18 cellular contexts compared by ENCODE assay signal in genomic region chr12:8562310-8562709, GRCh38. TPM values are rescaled to one million over a fixed set of nuclear protein-coding genes. Genes with fewer than 3 reads are reported as not detected.
A peak's percentile ranks its signal among the peaks of the same experiment; 100 is the strongest.
DNase-seq lines count a peak whose midpoint lies in the region; ATAC-seq, FAIRE-seq and TF ChIP-seq lines count a peak whose summit lies in the region.
"Had no signal": no experiment of that assay in that cellular context is flagged by ENCODE, and none has a peak within 500 bp of the region (broad histone marks: within the 10 kb centered on the region; RNA-seq: fewer than 3 reads in every experiment).

No MANE protein-coding gene starts in this region.

- intact Hi-C loops in activated T-helper 2 cell treated with anti-CD3 and anti-CD28 coated beads, Interferon-gamma antibody, Interleukin-2, Interleukin-4, amounts not matched to agents 10 μg/mL and 5 μg/mL and 100 μg/mL, durations not matched to agents 14 hours and 24 hours and 36 hours (cut with micrococcal nuclease) = no loop called here
- intact Hi-C loops in naive thymus-derived CD4-positive, alpha-beta T cell (cut with micrococcal nuclease) = no loop called here
- intact Hi-C loops in esophagus squamous epithelium (cut with DNase I) = no loop called here

- no peaks in the 10 kb centered on the region for H3K4me1 ChIP-seq in DND-41 (ENCODE audit: insufficient read depth, low read length)
- no peaks in the 10 kb centered on the region for H3K4me1 ChIP-seq in Loucy (ENCODE audit: insufficient read depth, low read length, poor library complexity, severe bottlenecking)
- no peaks in the 10 kb centered on the region for H3K4me1 ChIP-seq in naive thymus-derived CD4-positive, alpha-beta T cell (ENCODE audit: control insufficient read depth in 2 of 2, insufficient read depth in 2 of 2, low read length in 2 of 2)
- H3K4me1 ChIP-seq in esophagus squamous epithelium = no peaks in the 10 kb centered on the region
- H3K4me1 ChIP-seq: colonic mucosa, SJCRH30 had no signal

- H3K9me3 Mint-ChIP-seq in activated T-helper 2 cell treated with anti-CD3 and anti-CD28 coated beads, Interferon-gamma antibody, Interleukin-2, Interleukin-4, amounts not matched to agents 10 μg/mL and 5 μg/mL and 100 μg/mL, durations not matched to agents 14 hours and 24 hours and 36 hours = peaks cover 4% of the 10 kb centered on the region
- peaks cover 0 to 39% (median 9%) of the 10 kb centered on the region in 11 donors for H3K9me3 Mint-ChIP-seq in naive thymus-derived CD4-positive, alpha-beta T cell

- H3K9me2 ChIP-seq in Loucy (replicated peaks; ENCODE audit: low read depth, low read length) = no peaks in the 10 kb centered on the region

- H3K9me3 ChIP-seq in DND-41 (ENCODE audit: insufficient read depth, low read length, severe bottlenecking) (peaks cover under 1% of the 10 kb centered on the region), Loucy (ENCODE audit: insufficient read depth, low read depth, low read length) (no peaks in the 10 kb centered on the region), esophagus squamous epithelium (no peaks in the 10 kb centered on the region)
- no peaks in the 10 kb centered on the region for H3K9me3 ChIP-seq in naive thymus-derived CD4-positive, alpha-beta T cell (ENCODE audit: control insufficient read depth in 2 of 3, low read length in 3 of 3)
- H3K9me3 ChIP-seq: colonic mucosa, SJCRH30 had no signal

- H3K27me3 ChIP-seq in DND-41 (ENCODE audit: insufficient read depth, low read length, poor library complexity) (peaks cover 4% of the 10 kb centered on the region), Loucy (ENCODE audit: insufficient read depth, low read length, poor library complexity, severe bottlenecking) (no peaks in the 10 kb centered on the region), esophagus squamous epithelium (no peaks in the 10 kb centered on the region)
- peaks cover 0 to 4% of the 10 kb centered on the region in 2 donors for H3K27me3 ChIP-seq in naive thymus-derived CD4-positive, alpha-beta T cell (ENCODE audit: control insufficient read depth in 2 of 2, insufficient read depth in 2 of 2, low read length in 2 of 2)
- H3K27me3 ChIP-seq: colonic mucosa, SJCRH30 had no signal

- TF ChIP-seq POLR2A in esophagus squamous epithelium (IDR thresholded peaks at IDR 0.05) = no peak

- H3K27ac Mint-ChIP-seq in activated T-helper 2 cell treated with anti-CD3 and anti-CD28 coated beads, Interferon-gamma antibody, Interleukin-2, Interleukin-4, amounts not matched to agents 10 μg/mL and 5 μg/mL and 100 μg/mL, durations not matched to agents 14 hours and 24 hours and 36 hours = no peak overlapping the region
- no peak overlapping the region for H3K27ac Mint-ChIP-seq in naive thymus-derived CD4-positive, alpha-beta T cell
- H3K27ac Mint-ChIP-seq: activated naive CD4-positive, alpha-beta T cell treated with anti-CD3 and anti-CD28 coated beads, Interleukin-2, amount 10 ng/mL, durations not matched to agents 7 days and 5 days had no signal

- no peak overlapping the region for H3K27ac ChIP-seq in 22Rv1
- no peak overlapping the region for H3K27ac ChIP-seq in DND-41 (ENCODE audit: low read length)
- H3K27ac ChIP-seq in naive thymus-derived CD4-positive, alpha-beta T cell (ENCODE audit: low read depth, low read length) = no peak overlapping the region
- no peak overlapping the region for H3K27ac ChIP-seq in esophagus squamous epithelium
- H3K27ac ChIP-seq: colonic mucosa, SJCRH30 had no signal

- TF ChIP-seq CTCF in 22Rv1 (IDR thresholded peaks at IDR 0.05) (peak; percentile 73), DND-41 (IDR thresholded peaks at IDR 0.05; ENCODE audit: borderline replicate concordance, extremely low read depth, low read length, poor library complexity, severe bottlenecking) (peak; percentile 48), Loucy (conservative IDR thresholded peaks at IDR 0.05; ENCODE audit: low read length) (peak; percentile 57), epithelial cell of proximal tubule (conservative IDR thresholded peaks at IDR 0.05; ENCODE audit: low read depth, low read length) (peak; percentile 8), esophagus squamous epithelium (IDR thresholded peaks at IDR 0.05) (no peak)

- no peaks in the 10 kb centered on the region for H3K79me2 ChIP-seq in DND-41 (ENCODE audit: insufficient read depth, low read length)
- no peaks in the 10 kb centered on the region for H3K79me2 ChIP-seq in Loucy (ENCODE audit: insufficient read depth, low read length)

- H3K9ac ChIP-seq in DND-41 (ENCODE audit: low read depth, low read length) = no peak overlapping the region
- H3K9ac ChIP-seq in Loucy (ENCODE audit: low read depth, low read length, poor library complexity, severe bottlenecking) = no peak overlapping the region

- H3K36me3 Mint-ChIP-seq in activated T-helper 2 cell treated with anti-CD3 and anti-CD28 coated beads, Interferon-gamma antibody, Interleukin-2, Interleukin-4, amounts not matched to agents 10 μg/mL and 5 μg/mL and 100 μg/mL, durations not matched to agents 14 hours and 24 hours and 36 hours (ENCODE audit: low read depth) = no peaks in the 10 kb centered on the region
- H3K36me3 Mint-ChIP-seq in naive thymus-derived CD4-positive, alpha-beta T cell = peaks cover 0 to 10% (median 0%) of the 10 kb centered on the region in 5 donors
- H3K36me3 Mint-ChIP-seq: activated naive CD4-positive, alpha-beta T cell treated with anti-CD3 and anti-CD28 coated beads, Interleukin-2, amount 10 ng/mL, durations not matched to agents 7 days and 5 days had no signal

- FAIRE-seq in HTR-8/SVneo (lab: Jason Lieb, UNC) = no peak
- FAIRE-seq: endothelial cell of umbilical vein had no signal

- H4K20me1 ChIP-seq in DND-41 (ENCODE audit: insufficient read depth, low read length) (no peaks in the 10 kb centered on the region), Loucy (ENCODE audit: insufficient read depth, low read length, poor library complexity, severe bottlenecking) (no peaks in the 10 kb centered on the region)

- 90 to 94% methylated on average over 6 of the region's 6 CpGs for WGBS in esophagus squamous epithelium, 2 donors

- DNase-seq in DND-41 (no peak), epithelial cell of proximal tubule (ENCODE audit: low read depth) (no peak), HTR-8/SVneo (ENCODE audit: insufficient read length, low spot score) (no peak), esophagus squamous epithelium (lab: John Stamatoyannopoulos, UW) (no peak)
- no peak for DNase-seq in activated T-helper 2 cell treated with anti-CD3 and anti-CD28 coated beads, Interferon-gamma antibody, Interleukin-2, Interleukin-4, amounts not matched to agents 10 μg/mL and 5 μg/mL and 100 μg/mL, durations not matched to agents 14 hours and 24 hours and 36 hours (ENCODE audit: low spot score)
- DNase-seq in naive thymus-derived CD4-positive, alpha-beta T cell = no peak
- DNase-seq: activated CD4-positive, alpha-beta T cell treated with anti-CD3 and anti-CD28 coated beads for 1 hour; activated CD8-positive, alpha-beta memory T cell treated with anti-CD3 and anti-CD28 coated beads, Interleukin-2, amount 50 U/mL, for 48 hours; activated naive CD4-positive, alpha-beta T cell treated with anti-CD3 and anti-CD28 coated beads, Interleukin-2, amount 10 ng/mL, durations not matched to agents 7 days and 5 days; AML-193; colonic mucosa; NCI-H1930; NCI-H510A treated with DMSO at 0.1 percent for 48 hours; SJCRH30 had no signal

- H3K4me2 ChIP-seq in DND-41 (ENCODE audit: insufficient read depth, low read length) = no peak overlapping the region
- no peak overlapping the region for H3K4me2 ChIP-seq in Loucy (ENCODE audit: low read depth, low read length, poor library complexity, severe bottlenecking)

- no peaks in the 10 kb centered on the region for H3K36me3 ChIP-seq in DND-41 (ENCODE audit: insufficient read depth, low read length)
- no peaks in the 10 kb centered on the region for H3K36me3 ChIP-seq in Loucy (ENCODE audit: insufficient read depth, low read length)
- no peaks in the 10 kb centered on the region for H3K36me3 ChIP-seq in naive thymus-derived CD4-positive, alpha-beta T cell (ENCODE audit: control insufficient read depth in 2 of 3, insufficient read depth in 3 of 3, low read length in 3 of 3)
- H3K36me3 ChIP-seq in esophagus squamous epithelium = no peaks in the 10 kb centered on the region
- H3K36me3 ChIP-seq: colonic mucosa, SJCRH30 had no signal

- CTCF ChIA-PET in naive thymus-derived CD4-positive, alpha-beta T cell (lab: Charles Lee) = no interaction called here

- H3K4me3 ChIP-seq in DND-41 (ENCODE audit: low read depth in 1 of 2, low read length in 2 of 2) (no peak overlapping the region), Loucy (ENCODE audit: low read length, poor library complexity, severe bottlenecking) (no peak overlapping the region), epithelial cell of proximal tubule (ENCODE audit: low read depth, low read length) (no peak overlapping the region), esophagus squamous epithelium (no peak overlapping the region)
- no peak overlapping the region for H3K4me3 ChIP-seq in naive thymus-derived CD4-positive, alpha-beta T cell (ENCODE audit: low read length)
- H3K4me3 ChIP-seq: colonic mucosa, SJCRH30 had no signal

- H3K4me3 Mint-ChIP-seq in activated T-helper 2 cell treated with anti-CD3 and anti-CD28 coated beads, Interferon-gamma antibody, Interleukin-2, Interleukin-4, amounts not matched to agents 10 μg/mL and 5 μg/mL and 100 μg/mL, durations not matched to agents 14 hours and 24 hours and 36 hours (ENCODE audit: low read depth) = no peak overlapping the region
- H3K4me3 Mint-ChIP-seq in naive thymus-derived CD4-positive, alpha-beta T cell = no peak overlapping the region
- H3K4me3 Mint-ChIP-seq: activated naive CD4-positive, alpha-beta T cell treated with anti-CD3 and anti-CD28 coated beads, Interleukin-2, amount 10 ng/mL, durations not matched to agents 7 days and 5 days had no signal

- H3F3A ChIP-seq in Loucy (ENCODE audit: low read depth) = no peaks in the 10 kb centered on the region

- no peak overlapping the region for H2AFZ ChIP-seq in DND-41 (ENCODE audit: low read depth, low read length)
- H2AFZ ChIP-seq in Loucy (ENCODE audit: low read length) = no peak overlapping the region

- POLR2A ChIA-PET in naive thymus-derived CD4-positive, alpha-beta T cell (lab: Charles Lee) = no interaction called here

- no peaks in the 10 kb centered on the region for H3K4me1 Mint-ChIP-seq in activated T-helper 2 cell treated with anti-CD3 and anti-CD28 coated beads, Interferon-gamma antibody, Interleukin-2, Interleukin-4, amounts not matched to agents 10 μg/mL and 5 μg/mL and 100 μg/mL, durations not matched to agents 14 hours and 24 hours and 36 hours (ENCODE audit: low read depth)
- no peaks in the 10 kb centered on the region for H3K4me1 Mint-ChIP-seq in naive thymus-derived CD4-positive, alpha-beta T cell
- H3K4me1 Mint-ChIP-seq: activated naive CD4-positive, alpha-beta T cell treated with anti-CD3 and anti-CD28 coated beads, Interleukin-2, amount 10 ng/mL, durations not matched to agents 7 days and 5 days had no signal

- H3K27me3 Mint-ChIP-seq in activated T-helper 2 cell treated with anti-CD3 and anti-CD28 coated beads, Interferon-gamma antibody, Interleukin-2, Interleukin-4, amounts not matched to agents 10 μg/mL and 5 μg/mL and 100 μg/mL, durations not matched to agents 14 hours and 24 hours and 36 hours (ENCODE audit: low read depth) = peaks cover 2% of the 10 kb centered on the region
- H3K27me3 Mint-ChIP-seq in naive thymus-derived CD4-positive, alpha-beta T cell = peaks cover 4 to 17% (median 7%) of the 10 kb centered on the region in 5 donors
- H3K27me3 Mint-ChIP-seq: activated naive CD4-positive, alpha-beta T cell treated with anti-CD3 and anti-CD28 coated beads, Interleukin-2, amount 10 ng/mL, durations not matched to agents 7 days and 5 days had no signal

- ATAC-seq in DND-41 (ENCODE audit: insufficient read depth, low read depth) = no peak
- no peak for ATAC-seq in naive thymus-derived CD4-positive, alpha-beta T cell

RNA-seq across cellular contexts. Expression of gene CLEC4E, which starts 21.6 kb away (rescaled TPM):
- total RNA-seq in epithelial cell of proximal tubule (6.7 and 11.3 TPM in 2 replicates), esophagus squamous epithelium (1 to 10 TPM in 1 of 4 donors, under 1 TPM in 3; 0.12 to 3.2 (median 0.31) TPM)
- not detected in 2 replicates for total RNA-seq in activated T-helper 2 cell treated with anti-CD3 and anti-CD28 coated beads, Interferon-gamma antibody, Interleukin-2, Interleukin-4, amounts not matched to agents 10 μg/mL and 5 μg/mL and 100 μg/mL, durations not matched to agents 14 hours and 24 hours and 36 hours
- 10 to 100 TPM in 1 of 5 experiments, 1 to 10 TPM in 1, not detected in 3; 5.4 to 19.2 TPM for total RNA-seq in naive thymus-derived CD4-positive, alpha-beta T cell
- polyA plus RNA-seq in naive thymus-derived CD4-positive, alpha-beta T cell = not detected
- total RNA-seq: endothelial cell of umbilical vein, SJCRH30 had no signal
- polyA plus RNA-seq: endothelial cell of umbilical vein had no signal

RNA-seq across cellular contexts. Expression of gene CLEC4D, which starts 49.0 kb away (rescaled TPM):
- total RNA-seq in epithelial cell of proximal tubule (not detected in 2 replicates), esophagus squamous epithelium (under 1 TPM in 2 of 4 donors, not detected in 2; 0.12 to 0.19 TPM)
- total RNA-seq in activated T-helper 2 cell treated with anti-CD3 and anti-CD28 coated beads, Interferon-gamma antibody, Interleukin-2, Interleukin-4, amounts not matched to agents 10 μg/mL and 5 μg/mL and 100 μg/mL, durations not matched to agents 14 hours and 24 hours and 36 hours = not detected in 2 replicates
- 1 to 10 TPM in 1 of 5 experiments, under 1 TPM in 1, not detected in 3; 0.45 to 7.0 TPM for total RNA-seq in naive thymus-derived CD4-positive, alpha-beta T cell
- polyA plus RNA-seq in naive thymus-derived CD4-positive, alpha-beta T cell = not detected
- total RNA-seq: endothelial cell of umbilical vein, SJCRH30 had no signal
- polyA plus RNA-seq: endothelial cell of umbilical vein had no signal

RNA-seq across cellular contexts. Expression of gene AICDA, which starts 50.3 kb away (rescaled TPM):
- total RNA-seq in epithelial cell of proximal tubule (not detected in 2 replicates), esophagus squamous epithelium (not detected)
- not detected in 2 replicates for total RNA-seq in activated T-helper 2 cell treated with anti-CD3 and anti-CD28 coated beads, Interferon-gamma antibody, Interleukin-2, Interleukin-4, amounts not matched to agents 10 μg/mL and 5 μg/mL and 100 μg/mL, durations not matched to agents 14 hours and 24 hours and 36 hours
- total RNA-seq in naive thymus-derived CD4-positive, alpha-beta T cell = not detected
- polyA plus RNA-seq in naive thymus-derived CD4-positive, alpha-beta T cell = not detected
- total RNA-seq: colonic mucosa, endothelial cell of umbilical vein, SJCRH30 had no signal
- polyA plus RNA-seq: endothelial cell of umbilical vein, liver had no signal

Comparison
In these comparisons a context has a peak if more than half of its experiments do, and no peak if none do; other contexts are left out.
1. CTCF ChIP-seq: peak in 22Rv1 (single experiment), DND-41 (single experiment), Loucy (single experiment) and epithelial cell of proximal tubule (single experiment); none in esophagus squamous epithelium (0 of 6).